ENCODE assay signal across 31 cellular contexts in the genomic region with DNA sequence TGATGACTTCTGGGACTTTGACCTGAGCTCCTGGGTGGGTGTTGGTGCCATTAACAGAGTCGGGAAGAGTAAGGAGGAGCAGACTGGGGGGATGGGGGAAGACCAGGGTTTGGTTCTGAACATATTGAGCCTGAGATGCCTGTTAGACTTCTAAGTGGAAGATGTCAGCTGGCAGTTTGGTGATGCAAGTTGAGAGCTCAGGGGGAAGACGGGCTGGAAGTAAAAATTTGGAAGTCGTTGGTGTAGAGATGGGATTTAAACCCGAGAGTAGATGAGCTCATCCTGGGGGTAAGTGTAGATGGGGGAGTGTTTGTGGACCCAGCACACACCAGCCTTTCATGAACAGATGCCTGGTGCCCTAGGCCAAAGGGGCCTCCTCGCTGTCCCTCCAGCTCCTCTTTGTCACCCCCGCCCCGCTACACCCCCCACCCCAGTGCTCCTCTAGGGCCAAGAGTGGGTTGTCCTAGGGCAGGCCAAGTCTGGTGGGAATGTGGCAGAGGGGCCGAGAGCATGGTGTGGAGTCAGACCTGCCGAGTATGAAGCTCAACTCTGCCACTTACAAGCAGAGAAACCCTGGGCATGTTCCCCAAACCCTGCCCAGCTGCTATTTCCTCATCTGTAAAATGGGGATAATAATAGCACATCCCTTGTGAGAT. TPM values are rescaled to one million over a fixed set of nuclear protein-coding genes. Genes with fewer than 3 reads are reported as not detected.
DNase-seq lines count a peak whose midpoint lies in the region; TF ChIP-seq lines count a peak whose summit lies in the region.
"Had no signal": no experiment of that assay in that cellular context is flagged by ENCODE, and none has a peak within 500 bp of the region (broad histone marks: within the 10 kb centered on the region; RNA-seq: fewer than 3 reads in every experiment).

No MANE protein-coding gene starts in this region.

- no peak overlapping the region for H2AK5ac ChIP-seq in neuronal stem cell (ENCODE audit: low read depth, low read length)

- no CpG with 5 or more reads among the region's 9 CpGs for WGBS in neuronal stem cell (ENCODE audit: extremely low coverage in 2 of 2, insufficient read length in 2 of 2, insufficient replicate concordance in 1 of 2), 2 donors

- H4K91ac ChIP-seq in neuronal stem cell (ENCODE audit: low read depth, low read length, poor library complexity), result no peak overlapping the region

- H3K27ac Mint-ChIP-seq in activated CD4-positive, alpha-beta T cell treated with anti-CD3 and anti-CD28 coated beads, Interleukin-2, amount 10 ng/mL, durations not matched to agents 7 days and 5 days, result no peak overlapping the region
- H3K27ac Mint-ChIP-seq: activated CD8-positive, alpha-beta T cell treated with anti-CD3 and anti-CD28 coated beads for 36 hours; activated naive CD8-positive, alpha-beta T cell treated with anti-CD3 and anti-CD28 coated beads for 36 hours; activated T-helper 2 cell treated with anti-CD3 and anti-CD28 coated beads, Interferon-gamma antibody, Interleukin-2, Interleukin-4, amounts not matched to agents 10 μg/mL and 5 μg/mL and 100 μg/mL, durations not matched to agents 14 hours and 24 hours and 36 hours; endodermal cell; GM23338; neural progenitor cell; progenitor cell of endocrine pancreas; stimulated activated naive B cell treated with anti-CD40 and anti-IgM and Interleukin-4, amounts not matched to agents 10 μg/mL and 1 μg/mL and 100 μg/mL, for 72 hours; T-cell had no signal

- TF ChIP-seq CTCF in NB4 (IDR thresholded peaks at IDR 0.05; ENCODE audit: low read depth, low read length) (no peak), coronary artery (IDR thresholded peaks at IDR 0.05) (no peak)

- H3K4me1 Mint-ChIP-seq in activated CD4-positive, alpha-beta T cell treated with anti-CD3 and anti-CD28 coated beads, Interleukin-2, amount 10 ng/mL, durations not matched to agents 7 days and 5 days, result peaks cover 10% of the 10 kb centered on the region

- peaks cover 0 to 10% of the 10 kb centered on the region in 2 donors for H3K36me3 ChIP-seq in neuronal stem cell (replicated peaks in 1 of 2; ENCODE audit: control insufficient read depth in 2 of 2, insufficient read depth in 2 of 2, low read length in 2 of 2)
- H3K36me3 ChIP-seq: cardiac muscle cell, esophagus muscularis mucosa, neural progenitor cell, SJCRH30 had no signal

- H3K4me1 ChIP-seq in neuronal stem cell (ENCODE audit: control insufficient read depth in 2 of 2, insufficient read depth in 1 of 2, low read depth in 1 of 2, low read length in 2 of 2), result peaks cover 8 to 15% of the 10 kb centered on the region in 2 donors

- no peak overlapping the region for H2BK12ac ChIP-seq in neuronal stem cell (ENCODE audit: low read length)

- no peak overlapping the region for H2AFZ ChIP-seq in neuronal stem cell (ENCODE audit: low read length)
- H2AFZ ChIP-seq: GM23338, neural progenitor cell, PC-9 had no signal

- H3K9ac ChIP-seq in neuronal stem cell (ENCODE audit: low read depth, low read length, poor library complexity), result no peak overlapping the region
- H3K9ac ChIP-seq: neural progenitor cell had no signal

- peak overlapping the region in 1 of 2 donors; percentile 38 for H3K27ac ChIP-seq in coronary artery
- no peak overlapping the region for H3K27ac ChIP-seq in neuronal stem cell (replicated peaks; ENCODE audit: low read length)
- H3K27ac ChIP-seq: cardiac muscle cell, neural progenitor cell, PC-9, SJCRH30 had no signal

- no peak overlapping the region for H2BK15ac ChIP-seq in neuronal stem cell (ENCODE audit: low read length)

- CTCF ChIA-PET in activated CD4-positive, alpha-beta T cell treated with anti-CD3 and anti-CD28 coated beads, Interleukin-2, amount 10 ng/mL, durations not matched to agents 7 days and 5 days (lab: Charles Lee), result interaction anchor here (0.9 to 1.7 kb wide), 5 partner anchors 11 to 171 kb away, joined by 3 to 5 read pairs (median 3); a partner anchor contains a TSS

- POLR2A ChIA-PET in activated CD4-positive, alpha-beta T cell treated with anti-CD3 and anti-CD28 coated beads, Interleukin-2, amount 10 ng/mL, durations not matched to agents 7 days and 5 days (lab: Charles Lee), result no interaction called here

- H4K8ac ChIP-seq in neuronal stem cell (ENCODE audit: low read depth, low read length), result no peak overlapping the region

- peak overlapping the region; percentile 17 for H2BK5ac ChIP-seq in neuronal stem cell (ENCODE audit: low read length)

- peaks cover 35% of the 10 kb centered on the region for H3K27me3 Mint-ChIP-seq in activated CD4-positive, alpha-beta T cell treated with anti-CD3 and anti-CD28 coated beads, Interleukin-2, amount 10 ng/mL, durations not matched to agents 7 days and 5 days

- no peak overlapping the region for H3K18ac ChIP-seq in neuronal stem cell (ENCODE audit: low read length)

- no peak overlapping the region for H3K4me2 ChIP-seq in neuronal stem cell (ENCODE audit: insufficient read depth, low read length, poor library complexity, severe bottlenecking)
- H3K4me2 ChIP-seq: GM23338, neural progenitor cell, PC-9 had no signal

- no peak overlapping the region for H3K14ac ChIP-seq in neuronal stem cell (ENCODE audit: low read length)

- no peak overlapping the region for H3K4me3 ChIP-seq in NB4 (ENCODE audit: low read depth, low read length)
- no peak overlapping the region for H3K4me3 ChIP-seq in coronary artery
- no peak overlapping the region for H3K4me3 ChIP-seq in neuronal stem cell (ENCODE audit: low read length in 2 of 2)
- H3K4me3 ChIP-seq: cardiac muscle cell, esophagus muscularis mucosa, GM23338, neural progenitor cell, PC-9, SJCRH30 had no signal

- H3K36me3 Mint-ChIP-seq in activated CD4-positive, alpha-beta T cell treated with anti-CD3 and anti-CD28 coated beads, Interleukin-2, amount 10 ng/mL, durations not matched to agents 7 days and 5 days (ENCODE audit: low read depth), result no peaks in the 10 kb centered on the region
- H3K36me3 Mint-ChIP-seq: activated naive CD8-positive, alpha-beta T cell treated with anti-CD3 and anti-CD28 coated beads for 36 hours; stimulated activated naive B cell treated with anti-CD40 and anti-IgM and Interleukin-4, amounts not matched to agents 10 μg/mL and 1 μg/mL and 100 μg/mL, for 72 hours; T-cell had no signal

- H3K27me3 ChIP-seq in neuronal stem cell (ENCODE audit: control insufficient read depth in 3 of 3, insufficient read depth in 3 of 3, low read depth in 1 of 3, low read length in 3 of 3), result no peaks in the 10 kb centered on the region
- H3K27me3 ChIP-seq: cardiac muscle cell, neural progenitor cell had no signal

- no peak overlapping the region for H3K23ac ChIP-seq in neuronal stem cell (ENCODE audit: low read depth, low read length, poor library complexity)

- H3K9me3 ChIP-seq in neuronal stem cell (replicated peaks in 1 of 2; ENCODE audit: control insufficient read depth in 2 of 2, insufficient read depth in 1 of 2, low read depth in 1 of 2, low read length in 2 of 2), result no peaks in the 10 kb centered on the region
- H3K9me3 ChIP-seq: esophagus muscularis mucosa, SJCRH30 had no signal

- H3K4me3 Mint-ChIP-seq in activated CD4-positive, alpha-beta T cell treated with anti-CD3 and anti-CD28 coated beads, Interleukin-2, amount 10 ng/mL, durations not matched to agents 7 days and 5 days, result no peak overlapping the region
- H3K4me3 Mint-ChIP-seq: activated CD8-positive, alpha-beta T cell treated with anti-CD3 and anti-CD28 coated beads for 36 hours; activated naive CD8-positive, alpha-beta T cell treated with anti-CD3 and anti-CD28 coated beads for 36 hours; endodermal cell; GM23338; HFFc6; stimulated activated naive B cell treated with anti-CD40 and anti-IgM and Interleukin-4, amounts not matched to agents 10 μg/mL and 1 μg/mL and 100 μg/mL, for 72 hours; T-cell had no signal

- no peaks in the 10 kb centered on the region for H3K9me3 Mint-ChIP-seq in activated CD4-positive, alpha-beta T cell treated with anti-CD3 and anti-CD28 coated beads, Interleukin-2, amount 10 ng/mL, durations not matched to agents 7 days and 5 days
- H3K9me3 Mint-ChIP-seq: activated CD8-positive, alpha-beta T cell treated with anti-CD3 and anti-CD28 coated beads for 36 hours; activated naive CD8-positive, alpha-beta T cell treated with anti-CD3 and anti-CD28 coated beads for 36 hours; activated T-helper 2 cell treated with anti-CD3 and anti-CD28 coated beads, Interferon-gamma antibody, Interleukin-2, Interleukin-4, amounts not matched to agents 10 μg/mL and 5 μg/mL and 100 μg/mL, durations not matched to agents 14 hours and 24 hours and 36 hours; endodermal cell; GM23338; HFFc6; neural progenitor cell; stimulated activated naive B cell treated with anti-CD40 and anti-IgM and Interleukin-4, amounts not matched to agents 10 μg/mL and 1 μg/mL and 100 μg/mL, for 72 hours; T-cell had no signal

- H2BK120ac ChIP-seq in neuronal stem cell (ENCODE audit: low read depth, low read length), result no peak overlapping the region

- in situ Hi-C loops in G401 (cut with HindIII; ENCODE audit: low sequenced_read_pairs), result no loop called here

- peak; percentile 35 for DNase-seq in G401 (ENCODE audit: low spot score)
- DNase-seq in NB4 (ENCODE audit: low read depth), result peak; percentile 45
- peak; percentile 71 for DNase-seq in coronary artery (ENCODE audit: low spot score)
- DNase-seq in neuronal stem cell (ENCODE audit: low spot score), result no peak
- no peak for DNase-seq in activated CD4-positive, alpha-beta T cell treated with anti-CD3 and anti-CD28 coated beads, Interleukin-2, amount 10 ng/mL, durations not matched to agents 7 days and 5 days
- DNase-seq in NCI-H2107 treated with DMSO at 0.1 percent for 48 hours (lab: John Stamatoyannopoulos, UW; ENCODE audit: unreplicated experiment), result no peak
- no peak for DNase-seq in activated CD4-positive, alpha-beta T cell treated with anti-CD3 and anti-CD28 coated beads for 48 hours
- DNase-seq: activated CD8-positive, alpha-beta T cell treated with anti-CD3 and anti-CD28 coated beads for 36 hours; activated naive CD8-positive, alpha-beta T cell treated with anti-CD3 and anti-CD28 coated beads for 36 hours; aorta; cortex of kidney; endodermal cell; foreskin melanocyte; HFFc6; NCI-H1417 treated with DMSO at 0.1 percent for 48 hours; NCI-H2081; NCI-H446; NCI-H774; PC-9; SJCRH30; stimulated activated CD4-positive, alpha-beta T cell treated with anti-CD3 and anti-CD28 coated beads, Interleukin-15, amount 100 ng/mL, for 24 hours; stimulated activated naive B cell treated with anti-CD40 and anti-IgM and Interleukin-4, amounts not matched to agents 10 μg/mL and 1 μg/mL and 100 μg/mL, for 72 hours; T-cell had no signal

- H3K79me1 ChIP-seq in neuronal stem cell (ENCODE audit: low read depth, low read length), result peaks cover 9% of the 10 kb centered on the region

- no peak overlapping the region for H3K4ac ChIP-seq in neuronal stem cell (ENCODE audit: low read length)

- TF ChIP-seq POLR2A in NB4 (IDR thresholded peaks at IDR 0.05; ENCODE audit: extremely low read depth, insufficient read length), result no peak

RNA-seq across cellular contexts. Expression of a gene that starts 4.0 kb away (rescaled TPM):
- total RNA-seq in G401 (2014; rRNA removed; shearing (Covaris generic)), result 5.5 and 6.1 TPM in 2 replicates
- 46.5 TPM for polyA plus RNA-seq in neuronal stem cell (2013, experiment 1 of 2)
- 48.3 TPM for polyA plus RNA-seq in neuronal stem cell (2013, experiment 2 of 2)
- total RNA-seq in activated CD4-positive, alpha-beta T cell treated with anti-CD3 and anti-CD28 coated beads, Interleukin-2, amount 10 ng/mL, durations not matched to agents 7 days and 5 days, result 1 to 10 TPM in 1 of 2 experiments, under 1 TPM in 1; 0.60 to 1.0 TPM

RNA-seq across cellular contexts. Expression of a gene that starts 15.8 kb away (rescaled TPM):
- 13.7 and 17.5 TPM in 2 replicates for total RNA-seq in G401 (2014; rRNA removed; shearing (Covaris generic))
- 120 TPM for polyA plus RNA-seq in neuronal stem cell (2013, experiment 1 of 2)
- 119 TPM for polyA plus RNA-seq in neuronal stem cell (2013, experiment 2 of 2)
- 100 to 1,000 TPM; 128 to 129 TPM for total RNA-seq in activated CD4-positive, alpha-beta T cell treated with anti-CD3 and anti-CD28 coated beads, Interleukin-2, amount 10 ng/mL, durations not matched to agents 7 days and 5 days

RNA-seq across cellular contexts. Expression of a gene that starts 47.1 kb away (rescaled TPM):
- total RNA-seq in G401 (2014; rRNA removed; shearing (Covaris generic)), result 121 and 125 TPM in 2 replicates
- 95.6 TPM for polyA plus RNA-seq in neuronal stem cell (2013, experiment 1 of 2)
- polyA plus RNA-seq in neuronal stem cell (2013, experiment 2 of 2), result 101 TPM
- 10 to 100 TPM; 92.5 to 94.2 TPM for total RNA-seq in activated CD4-positive, alpha-beta T cell treated with anti-CD3 and anti-CD28 coated beads, Interleukin-2, amount 10 ng/mL, durations not matched to agents 7 days and 5 days

RNA-seq across cellular contexts. Expression of a gene that starts 58.0 kb away (rescaled TPM):
- 13.5 TPM in 1 of 2 replicates, not detected in the other for total RNA-seq in G401 (2014; rRNA removed; shearing (Covaris generic))
- 0.08 TPM for polyA plus RNA-seq in neuronal stem cell (2013, experiment 1 of 2)
- polyA plus RNA-seq in neuronal stem cell (2013, experiment 2 of 2), result 0.10 TPM
- total RNA-seq in activated CD4-positive, alpha-beta T cell treated with anti-CD3 and anti-CD28 coated beads, Interleukin-2, amount 10 ng/mL, durations not matched to agents 7 days and 5 days, result not detected
- total RNA-seq: activated CD8-positive, alpha-beta T cell treated with anti-CD3 and anti-CD28 coated beads for 36 hours; activated naive CD8-positive, alpha-beta T cell treated with anti-CD3 and anti-CD28 coated beads for 36 hours; activated T-helper 2 cell treated with anti-CD3 and anti-CD28 coated beads, Interferon-gamma antibody, Interleukin-2, Interleukin-4, amounts not matched to agents 10 μg/mL and 5 μg/mL and 100 μg/mL, durations not matched to agents 14 hours and 24 hours and 36 hours; cardiac muscle cell; endodermal cell; GM23338; HFFc6; lung microvascular endothelial cell; M059J; progenitor cell of endocrine pancreas; SJCRH30; T-cell had no signal
- polyA plus RNA-seq: cardiac muscle cell had no signal

Comparison
In these comparisons a context has a peak if more than half of its experiments do, and no peak if none do; other contexts are left out.
1. DNase-seq: peak in G401 (single experiment), NB4 (single experiment) and coronary artery (single experiment); none in neuronal stem cell (single experiment), activated CD4-positive, alpha-beta T cell treated with anti-CD3 and anti-CD28 coated beads, Interleukin-2, amount 10 ng/mL, durations not matched to agents 7 days and 5 days (single experiment), NCI-H2107 treated with DMSO at 0.1 percent for 48 hours (single experiment) and activated CD4-positive, alpha-beta T cell treated with anti-CD3 and anti-CD28 coated beads for 48 hours (single experiment).